In genomic region chr7:156145996-156146395, GRCh38 we compare ENCODE assay signal across 22 cellular contexts.
DNase-seq lines count a peak whose midpoint lies in the region; ATAC-seq, FAIRE-seq and TF ChIP-seq lines count a peak whose summit lies in the region.
"Had no signal": no experiment of that assay in that cellular context is flagged by ENCODE, and none has a peak within 500 bp of the region (broad histone marks: within the 10 kb centered on the region; RNA-seq: fewer than 3 reads in every experiment).

No MANE protein-coding gene starts in this region.

- WGBS in endodermal cell (ENCODE audit: insufficient coverage in 1 of 2, insufficient read length in 1 of 2), 2 experiments = 75 to 80% methylated on average over 8 of the region's 8 CpGs
- WGBS in small intestine, 3 donors = 75 to 88% (median 78%) methylated on average over 8 of the region's 8 CpGs

- H3K4me1 Mint-ChIP-seq in Caco-2 (ENCODE audit: low read depth, unreplicated experiment) = peaks cover 5% of the 10 kb centered on the region
- peaks cover under 1% of the 10 kb centered on the region for H3K4me1 Mint-ChIP-seq in endodermal cell
- H3K4me1 Mint-ChIP-seq in T-helper 17 cell = no peaks in the 10 kb centered on the region
- H3K4me1 Mint-ChIP-seq: B cell; CD4-positive, CD25-positive, alpha-beta regulatory T cell; CD8-positive, alpha-beta memory T cell had no signal

- H3K36me3 ChIP-seq in Caco-2 (ENCODE audit: control insufficient read depth, insufficient read depth, low read length) (no peaks in the 10 kb centered on the region), endodermal cell (ENCODE audit: control insufficient read depth, insufficient read depth, low read length) (no peaks in the 10 kb centered on the region), small intestine (ENCODE audit: control insufficient read depth in 2 of 2, insufficient read depth in 2 of 2, low read length in 2 of 2) (no peaks in the 10 kb centered on the region)
- H3K36me3 ChIP-seq: BLaER1, HAP-1 had no signal

- DNase-seq in Caco-2 = no peak
- DNase-seq in endodermal cell = peak; percentile 10
- DNase-seq in sciatic nerve (ENCODE audit: low spot score) = peak; percentile 10
- no peak for DNase-seq in T-helper 17 cell
- no peak for DNase-seq in small intestine
- DNase-seq: Calu3; CD4-positive, CD25-positive, alpha-beta regulatory T cell; CD8-positive, alpha-beta memory T cell; DMS53; DMS79 treated with DMSO at 0.1 percent for 48 hours; GF-D8; GOT3 had no signal

- H3K36me3 Mint-ChIP-seq in Caco-2 (ENCODE audit: insufficient read depth, unreplicated experiment) (peaks cover 4% of the 10 kb centered on the region), endodermal cell (ENCODE audit: low read depth) (no peaks in the 10 kb centered on the region), T-helper 17 cell (ENCODE audit: low read depth) (no peaks in the 10 kb centered on the region)
- H3K36me3 Mint-ChIP-seq: CD4-positive, CD25-positive, alpha-beta regulatory T cell; CD8-positive, alpha-beta memory T cell had no signal

- no peaks in the 10 kb centered on the region for H3K27me3 ChIP-seq in Caco-2 (replicated peaks; ENCODE audit: control insufficient read depth, insufficient read depth, low read length)
- H3K27me3 ChIP-seq in endodermal cell (ENCODE audit: control insufficient read depth, insufficient read depth, low read length, poor library complexity, severe bottlenecking) = no peaks in the 10 kb centered on the region
- no peaks in the 10 kb centered on the region for H3K27me3 ChIP-seq in small intestine (ENCODE audit: control insufficient read depth in 2 of 2, insufficient read depth in 2 of 2, low read length in 2 of 2)
- H3K27me3 ChIP-seq: BLaER1 had no signal

- intact Hi-C loops in Caco-2 (cut with micrococcal nuclease; ENCODE audit: unreplicated experiment) = no loop called here
- intact Hi-C loops in sciatic nerve (cut with DNase I) = no loop called here

- H3K9me3 Mint-ChIP-seq in Caco-2 (ENCODE audit: unreplicated experiment) = no peaks in the 10 kb centered on the region
- no peaks in the 10 kb centered on the region for H3K9me3 Mint-ChIP-seq in endodermal cell
- H3K9me3 Mint-ChIP-seq: CD8-positive, alpha-beta memory T cell had no signal

- CTCF ChIA-PET in Caco-2 (lab: Charles Lee) = no interaction called here

- POLR2A ChIA-PET in Caco-2 (lab: Charles Lee) = no interaction called here

- H3K4me3 Mint-ChIP-seq in Caco-2 (ENCODE audit: unreplicated experiment) = no peak overlapping the region
- H3K4me3 Mint-ChIP-seq in endodermal cell = no peak overlapping the region
- no peak overlapping the region for H3K4me3 Mint-ChIP-seq in T-helper 17 cell
- H3K4me3 Mint-ChIP-seq: B cell; CD4-positive, CD25-positive, alpha-beta regulatory T cell; CD8-positive, alpha-beta memory T cell had no signal

- H3K27ac Mint-ChIP-seq in Caco-2 (ENCODE audit: unreplicated experiment) = peak overlapping the region; percentile 50
- no peak overlapping the region for H3K27ac Mint-ChIP-seq in endodermal cell
- no peak overlapping the region for H3K27ac Mint-ChIP-seq in T-helper 17 cell
- H3K27ac Mint-ChIP-seq: B cell had no signal

- no peak for ATAC-seq in sciatic nerve
- no peak for ATAC-seq in T-helper 17 cell
- no peak for ATAC-seq in GM21723 (IDR thresholded peaks at IDR 0.05; ENCODE audit: unreplicated experiment)

- H3K9ac ChIP-seq in endodermal cell (ENCODE audit: extremely low read depth, low read length, poor library complexity, severe bottlenecking) = no peak overlapping the region
- H3K9ac ChIP-seq: BLaER1 had no signal

- no peak overlapping the region for H3K27ac ChIP-seq in endodermal cell (ENCODE audit: low read depth, low read length)
- H3K27ac ChIP-seq in small intestine (ENCODE audit: low read depth in 1 of 2, low read length in 1 of 2) = no peak overlapping the region
- H3K27ac ChIP-seq: 22Rv1, BLaER1, C4-2B had no signal

- H3K4me3 ChIP-seq in Caco-2 (ENCODE audit: low read depth, low read length) (no peak overlapping the region), endodermal cell (ENCODE audit: low read length) (no peak overlapping the region), small intestine (ENCODE audit: low read depth in 1 of 2, low read length in 2 of 2) (no peak overlapping the region)
- H3K4me3 ChIP-seq: BLaER1, HAP-1 had no signal

- no peak for TF ChIP-seq CTCF in Caco-2 (IDR thresholded peaks at IDR 0.05; ENCODE audit: insufficient read depth in 1 of 2, low read depth in 1 of 2, low read length in 1 of 2, severe bottlenecking in 1 of 2, unreplicated experiment in 1 of 2)
- no peak for TF ChIP-seq CTCF in endodermal cell (conservative IDR thresholded peaks at IDR 0.05)

- no peak for FAIRE-seq in small intestine (lab: Jason Lieb, UNC)
- FAIRE-seq: A204.1, GM12891, GM18507, H54 had no signal

- BruUV-seq in Caco-2 (replicated peaks; lab: Mats Ljungman, UMichigan) = no TSS peak

- H3K9me3 ChIP-seq in Caco-2 (no peaks in the 10 kb centered on the region), endodermal cell (ENCODE audit: control insufficient read depth, low read length) (no peaks in the 10 kb centered on the region), T-helper 17 cell (ENCODE audit: control insufficient read depth, low read length, poor library complexity, severe bottlenecking) (no peaks in the 10 kb centered on the region), small intestine (ENCODE audit: control insufficient read depth, low read depth) (no peaks in the 10 kb centered on the region)
- H3K9me3 ChIP-seq: BLaER1, HAP-1 had no signal

- H3K27me3 Mint-ChIP-seq in Caco-2 (ENCODE audit: insufficient read depth, unreplicated experiment) = no peaks in the 10 kb centered on the region
- no peaks in the 10 kb centered on the region for H3K27me3 Mint-ChIP-seq in endodermal cell (ENCODE audit: insufficient read depth)
- H3K27me3 Mint-ChIP-seq in T-helper 17 cell = peaks cover 39% of the 10 kb centered on the region

- H3K4me1 ChIP-seq in Caco-2 = peaks cover 13% of the 10 kb centered on the region
- no peaks in the 10 kb centered on the region for H3K4me1 ChIP-seq in endodermal cell (ENCODE audit: control insufficient read depth, insufficient read depth, low read length)
- H3K4me1 ChIP-seq in small intestine (ENCODE audit: control insufficient read depth in 2 of 2, insufficient read depth in 1 of 2, low read depth in 1 of 2, low read length in 1 of 2) = no peaks in the 10 kb centered on the region
- H3K4me1 ChIP-seq: HAP-1 had no signal

Comparison
In these comparisons a context has a peak if more than half of its experiments do, and no peak if none do; other contexts are left out.
1. DNase-seq: peak in endodermal cell (single experiment) and sciatic nerve (single experiment); none in Caco-2 (0 of 2), T-helper 17 cell (0 of 3) and small intestine (single experiment).